23 cellular contexts compared by ENCODE assay signal in genomic region chr10:127979017-127979416, GRCh38.
DNase-seq lines count a peak whose midpoint lies in the region; ATAC-seq and TF ChIP-seq lines count a peak whose summit lies in the region.
"Had no signal": no experiment of that assay in that cellular context is flagged by ENCODE, and none has a peak within 500 bp of the region (broad histone marks: within the 10 kb centered on the region; RNA-seq: fewer than 3 reads in every experiment).

No MANE protein-coding gene starts in this region.

- peak overlapping the region in 3 of 4 donors; percentile 42 to 72 (median 65) for H3K27ac ChIP-seq in Peyer's patch
- H3K27ac ChIP-seq in gastroesophageal sphincter = peak overlapping the region in 3 of 4 donors; percentile 52 to 70 (median 53)
- peak overlapping the region in 3 of 4 donors; percentile 38 to 63 (median 43) for H3K27ac ChIP-seq in sigmoid colon

- 59 to 74% methylated on average over 3 to 5 of the region's 5 CpGs for WGBS in gastroesophageal sphincter (ENCODE audit: low coverage in 1 of 2), 2 donors
- 71 to 75% methylated on average over 5 of the region's 5 CpGs for whole genome bisulfite sequencing in sigmoid colon, 2 donors

- TF ChIP-seq CTCF in Peyer's patch (IDR thresholded peaks at IDR 0.05) = no peak
- no peak for TF ChIP-seq CTCF in gastroesophageal sphincter (IDR thresholded peaks at IDR 0.05)
- TF ChIP-seq CTCF in sigmoid colon (IDR thresholded peaks at IDR 0.05) = no peak

- intact Hi-C loops in sigmoid colon (cut with DNase I) = no loop called here

- H3K4me3 ChIP-seq in Peyer's patch (no peak overlapping the region), gastroesophageal sphincter (no peak overlapping the region), sigmoid colon (no peak overlapping the region)
- H3K4me3 ChIP-seq: gastrocnemius medialis, HAP-1, tibial artery had no signal

- H3K9me3 ChIP-seq in Peyer's patch = no peaks in the 10 kb centered on the region
- peaks cover 0 to 23% (median 3%) of the 10 kb centered on the region in 3 donors for H3K9me3 ChIP-seq in gastroesophageal sphincter
- peaks cover 0 to 9% (median 0%) of the 10 kb centered on the region in 4 donors for H3K9me3 ChIP-seq in sigmoid colon
- H3K9me3 ChIP-seq: gastrocnemius medialis, HAP-1 had no signal

- no peak for ATAC-seq in gastroesophageal sphincter
- ATAC-seq: CD8-positive, alpha-beta T cell; gastrocnemius medialis had no signal

- TF ChIP-seq POLR2A in Peyer's patch (IDR thresholded peaks at IDR 0.05) = no peak
- TF ChIP-seq POLR2A in gastroesophageal sphincter (IDR thresholded peaks at IDR 0.05) = no peak
- no peak for TF ChIP-seq POLR2A in sigmoid colon (IDR thresholded peaks at IDR 0.05)

- TF ChIP-seq EP300 in gastroesophageal sphincter (IDR thresholded peaks at IDR 0.05) = no peak
- no peak for TF ChIP-seq EP300 in sigmoid colon (IDR thresholded peaks at IDR 0.05)

- peaks cover 0 to 11% (median 0%) of the 10 kb centered on the region in 4 donors for H3K4me1 ChIP-seq in Peyer's patch
- peaks cover 0 to 32% (median 0%) of the 10 kb centered on the region in 3 donors for H3K4me1 ChIP-seq in gastroesophageal sphincter
- peaks cover 0 to 22% (median 9%) of the 10 kb centered on the region in 4 donors for H3K4me1 ChIP-seq in sigmoid colon
- H3K4me1 ChIP-seq: HAP-1 had no signal

- H3K36me3 ChIP-seq in Peyer's patch = no peaks in the 10 kb centered on the region
- no peaks in the 10 kb centered on the region for H3K36me3 ChIP-seq in gastroesophageal sphincter
- no peaks in the 10 kb centered on the region for H3K36me3 ChIP-seq in sigmoid colon
- H3K36me3 ChIP-seq: gastrocnemius medialis, HAP-1, tibial artery had no signal

- peak; percentile 51 for DNase-seq in MV-4-11 (lab: John Stamatoyannopoulos, UW)
- DNase-seq in Peyer's patch = peak in 1 of 3 donors; percentile 45
- DNase-seq in sigmoid colon = no peak
- DNase-seq in NCI-H1105 (lab: John Stamatoyannopoulos, UW) = no peak
- no peak for DNase-seq in T-helper 9 cell
- no peak for DNase-seq in effector CD8-positive, alpha-beta T cell (lab: John Stamatoyannopoulos, UW)
- DNase-seq in NCI-H2171 (lab: John Stamatoyannopoulos, UW) = no peak
- DNase-seq: activated CD4-positive, alpha-beta memory T cell treated with anti-CD3 and anti-CD28 coated beads for 36 hours; activated CD4-positive, CD25-positive, alpha-beta regulatory T cell; activated naive CD4-positive, alpha-beta T cell; activated T-cell treated with anti-CD3 and anti-CD28 coated beads, Interleukin-2, amount 50 U/mL, for 24 hours; amniotic stem cell; caudate nucleus; gastrocnemius medialis; NCI-H1694 treated with DMSO at 0.1 percent for 48 hours; NCI-H69; posterior cingulate gyrus; stimulated activated CD4-positive, alpha-beta T cell treated with anti-CD3 and anti-CD28 coated beads, Interleukin-2, amount 100 ng/mL, for 48 hours; stimulated activated naive CD4-positive, alpha-beta T cell; tibial artery had no signal

- H3K27me3 ChIP-seq in Peyer's patch (no peaks in the 10 kb centered on the region), gastroesophageal sphincter (no peaks in the 10 kb centered on the region), sigmoid colon (no peaks in the 10 kb centered on the region)
- H3K27me3 ChIP-seq: tibial artery had no signal
